Comparison of ENCODE assay signal across 28 cellular contexts in the genomic region with DNA sequence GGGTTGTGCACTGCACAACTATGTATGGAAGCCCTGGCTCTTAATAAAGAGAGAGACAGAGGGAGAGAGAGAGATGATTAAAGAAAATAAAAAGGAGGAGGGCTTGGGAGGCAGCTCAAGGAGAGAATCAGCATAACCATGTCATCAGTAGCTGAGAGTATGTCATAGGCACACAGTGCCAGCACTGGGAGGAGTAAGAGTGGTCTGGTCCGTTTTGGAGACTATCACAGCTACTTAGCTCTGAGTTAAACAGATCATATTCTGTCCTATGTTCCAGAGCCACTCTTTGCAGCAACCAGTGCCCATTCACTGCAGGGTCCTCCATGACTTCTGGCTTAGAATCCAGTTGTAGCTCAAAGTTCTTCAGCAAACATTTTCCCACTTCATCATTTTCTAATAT.
"Had no signal": no experiment of that assay in that cellular context is flagged by ENCODE, and none has a peak within 500 bp of the region (broad histone marks: within the 10 kb centered on the region; RNA-seq: fewer than 3 reads in every experiment).

No MANE protein-coding gene starts in this region.

- H3K27me3 ChIP-seq: neural progenitor cell, ovary, right lobe of liver, sigmoid colon, stomach, tibial artery, transverse colon, vagina had no signal

- ATAC-seq: naive thymus-derived CD4-positive, alpha-beta T cell; natural killer cell; psoas muscle; right cardiac atrium; stimulated activated effector memory CD8-positive, alpha-beta T cell treated with anti-CD3 and anti-CD28 coated beads, Interleukin-12 subunit alpha, Interleukin-12 subunit beta, amount 100 ng/mL, for 72 hours; stimulated activated naive B cell treated with anti-CD40 and anti-IgM and Interleukin-4, amounts not matched to agents 10 μg/mL and 1 μg/mL and 100 μg/mL, for 72 hours had no signal

- H3K36me3 Mint-ChIP-seq: natural killer cell; neural progenitor cell; stimulated activated effector memory CD8-positive, alpha-beta T cell treated with anti-CD3 and anti-CD28 coated beads, Interleukin-12 subunit alpha, Interleukin-12 subunit beta, amount 100 ng/mL, for 72 hours; type B pancreatic cell had no signal

- H3K4me1 ChIP-seq: neural progenitor cell, parathyroid adenoma, psoas muscle, sigmoid colon, stomach, tibial artery, transverse colon, vagina had no signal

- H3K27ac ChIP-seq: neural progenitor cell, ovary, parathyroid adenoma, psoas muscle, right lobe of liver, sigmoid colon, stomach, thoracic aorta, tibial artery, transverse colon, vagina had no signal

- H3K27ac Mint-ChIP-seq: naive thymus-derived CD4-positive, alpha-beta T cell; natural killer cell; nephron; neural progenitor cell; progenitor cell of endocrine pancreas; stimulated activated effector memory CD8-positive, alpha-beta T cell treated with anti-CD3 and anti-CD28 coated beads, Interleukin-12 subunit alpha, Interleukin-12 subunit beta, amount 100 ng/mL, for 72 hours; stimulated activated naive B cell treated with anti-CD40 and anti-IgM and Interleukin-4, amounts not matched to agents 10 μg/mL and 1 μg/mL and 100 μg/mL, for 72 hours; stimulated activated naive CD8-positive, alpha-beta T cell treated with anti-CD3 and anti-CD28 coated beads, Interleukin-15, Interleukin-2, amounts not matched to agents 100 ng/mL and 50 ng/mL, for 24 hours; type B pancreatic cell had no signal

- H3K9me3 ChIP-seq: ovary, psoas muscle, right lobe of liver, sigmoid colon, stomach, thoracic aorta, tibial artery, vagina had no signal

- H3K9ac ChIP-seq: neural progenitor cell, parathyroid adenoma had no signal

- H3K79me2 ChIP-seq: parathyroid adenoma had no signal

- DNase-seq: naive thymus-derived CD4-positive, alpha-beta T cell; natural killer cell; nucleus accumbens; ovary; posterior cingulate gyrus; psoas muscle; right cardiac atrium; sigmoid colon; small intestine; stimulated activated CD4-positive, alpha-beta T cell treated with anti-CD3 and anti-CD28 coated beads, Interleukin-15, amount 100 ng/mL, for 24 hours; stimulated activated CD4-positive, alpha-beta T cell treated with anti-CD3 and anti-CD28 coated beads, Interleukin-2, amount 100 ng/mL, for 24 hours; stimulated activated CD4-positive, alpha-beta T cell treated with anti-CD3 and anti-CD28 coated beads, Interleukin-2, amount 100 ng/mL, for 48 hours; stimulated activated CD4-positive, alpha-beta T cell treated with anti-CD3 and anti-CD28 coated beads, Interleukin-4, amount 100 ng/mL, for 24 hours; stimulated activated naive B cell treated with anti-CD40 and anti-IgM and Interleukin-4, amounts not matched to agents 10 μg/mL and 1 μg/mL and 100 μg/mL, for 72 hours; stimulated activated naive CD4-positive, alpha-beta T cell treated with Interleukin-2 at 50 U/mL for 16 hours; stomach; tibial artery; transverse colon had no signal

- H3K36me3 ChIP-seq: neural progenitor cell, ovary, right lobe of liver, sigmoid colon, stomach, thoracic aorta, tibial artery, transverse colon, vagina had no signal

- H3K4me2 ChIP-seq: neural progenitor cell had no signal

- H3K27me3 Mint-ChIP-seq: naive thymus-derived CD4-positive, alpha-beta T cell; progenitor cell of endocrine pancreas; stimulated activated naive B cell treated with anti-CD40 and anti-IgM and Interleukin-4, amounts not matched to agents 10 μg/mL and 1 μg/mL and 100 μg/mL, for 72 hours; stimulated activated naive CD8-positive, alpha-beta T cell treated with anti-CD3 and anti-CD28 coated beads, Interleukin-15, Interleukin-2, amounts not matched to agents 100 ng/mL and 50 ng/mL, for 24 hours; type B pancreatic cell had no signal

- H3K4me3 ChIP-seq: neural progenitor cell, ovary, psoas muscle, right lobe of liver, sigmoid colon, stomach, thoracic aorta, tibial artery, transverse colon, vagina had no signal

- H2AFZ ChIP-seq: neural progenitor cell, parathyroid adenoma had no signal

- H3K4me1 Mint-ChIP-seq: natural killer cell, nephron, neural progenitor cell had no signal

- H3K4me3 Mint-ChIP-seq: naive thymus-derived CD4-positive, alpha-beta T cell; natural killer cell; nephron; neural progenitor cell; stimulated activated effector memory CD8-positive, alpha-beta T cell treated with anti-CD3 and anti-CD28 coated beads, Interleukin-12 subunit alpha, Interleukin-12 subunit beta, amount 100 ng/mL, for 72 hours; stimulated activated naive B cell treated with anti-CD40 and anti-IgM and Interleukin-4, amounts not matched to agents 10 μg/mL and 1 μg/mL and 100 μg/mL, for 72 hours; stimulated activated naive CD8-positive, alpha-beta T cell treated with anti-CD3 and anti-CD28 coated beads, Interleukin-15, Interleukin-2, amounts not matched to agents 100 ng/mL and 50 ng/mL, for 24 hours; type B pancreatic cell had no signal

- H3K9me3 Mint-ChIP-seq: naive thymus-derived CD4-positive, alpha-beta T cell; natural killer cell; nephron; neural progenitor cell; stimulated activated naive CD8-positive, alpha-beta T cell treated with anti-CD3 and anti-CD28 coated beads, Interleukin-15, Interleukin-2, amounts not matched to agents 100 ng/mL and 50 ng/mL, for 24 hours; type B pancreatic cell had no signal
